In genomic region chr15:68268405-68268804, GRCh38 we compare ENCODE assay signal across 16 cellular contexts.
"Had no signal": no experiment of that assay in that cellular context is flagged by ENCODE, and none has a peak within 500 bp of the region (broad histone marks: within the 10 kb centered on the region; RNA-seq: fewer than 3 reads in every experiment).

No MANE protein-coding gene starts in this region.

- H3K4me3 ChIP-seq: left lung, thyroid gland, uterus had no signal

- H3K27me3 ChIP-seq: thyroid gland, uterus had no signal

- ATAC-seq: activated CD4-positive, CD25-positive, alpha-beta regulatory T cell treated with anti-CD3 and anti-CD28 coated beads, Interleukin-2, amount 50 U/mL, for 24 hours; effector memory CD8-positive, alpha-beta T cell; left lung; naive thymus-derived CD8-positive, alpha-beta T cell; stimulated activated memory B cell treated with anti-CD40 and anti-IgM and Interleukin-4, amounts not matched to agents 10 μg/mL and 1 μg/mL and 100 μg/mL, for 72 hours had no signal

- DNase-seq: activated CD4-positive, alpha-beta T cell treated with anti-CD3 and anti-CD28 coated beads, Interleukin-2, amount 50 U/mL, for 1 hour; activated CD8-positive, alpha-beta memory T cell treated with anti-CD3 and anti-CD28 coated beads for 24 hours; activated naive CD8-positive, alpha-beta T cell treated with anti-CD3 and anti-CD28 coated beads for 36 hours; effector memory CD8-positive, alpha-beta T cell; erythroblast; islet precursor cell; left lung; naive thymus-derived CD8-positive, alpha-beta T cell; retina; stimulated activated CD4-positive, alpha-beta T cell treated with anti-CD3 and anti-CD28 coated beads, Interleukin-2, amount 100 ng/mL, for 48 hours; T-helper 9 cell; thyroid gland; uterus had no signal

- H3K9me3 ChIP-seq: left lung, neutrophil, thyroid gland, uterus had no signal

- H3K27ac ChIP-seq: left lung, neutrophil, thyroid gland, uterus had no signal

- H3K36me3 ChIP-seq: left lung, neutrophil, thyroid gland, uterus had no signal
